ENCODE assay signal across 8 cellular contexts in genomic region chr2:2229898-2230817, GRCh38.
DNase-seq lines count a peak whose midpoint lies in the region; ATAC-seq, FAIRE-seq and TF ChIP-seq lines count a peak whose summit lies in the region.

No MANE protein-coding gene starts in this region.

- TF ChIP-seq CTCF in brain (conservative IDR thresholded peaks at IDR 0.05) (peak; percentile 41 to 68), nephron (IDR thresholded peaks at IDR 0.05; ENCODE audit: unreplicated experiment in 3 of 3) (peak; percentile 24 to 47 (median 26))

- H3K27ac Mint-ChIP-seq in brain (peak overlapping the region; percentile 30 to 89 (median 49)), nephron (no peak overlapping the region)

- H3K27me3 Mint-ChIP-seq in brain (peaks cover 3% of the 10 kb centered on the region), nephron (ENCODE audit: low read depth) (no peaks in the 10 kb centered on the region)

- DNase-seq in EH (ENCODE audit: low read depth) (peak; percentile 11), NCI-H2107 (lab: John Stamatoyannopoulos, UW) (peak; percentile 32), urothelium cell line (ENCODE audit: low spot score) (no peak)
- DNase-seq in stimulated activated CD4-positive, alpha-beta T cell treated with anti-CD3 and anti-CD28 coated beads, Interleukin-4, amount 100 ng/mL, for 4 hours: no peak

- ATAC-seq in GM18517 (IDR thresholded peaks at IDR 0.05; ENCODE audit: unreplicated experiment): no peak
- no peak for ATAC-seq in HG02981 (IDR thresholded peaks at IDR 0.05; ENCODE audit: unreplicated experiment)

- H3K36me3 Mint-ChIP-seq in brain (no peaks in the 10 kb centered on the region), nephron (ENCODE audit: low read depth) (no peaks in the 10 kb centered on the region)

- H3K4me3 Mint-ChIP-seq in brain (peak overlapping the region in 1 of 5 experiments; percentile 53), nephron (no peak overlapping the region)

- no peak for FAIRE-seq in urothelium cell line (lab: Jason Lieb, UNC)

- H3K9me3 Mint-ChIP-seq in brain (peaks cover 0 to 3% (median 0%) of the 10 kb centered on the region in 5 experiments), nephron (no peaks in the 10 kb centered on the region)

- H3K4me1 Mint-ChIP-seq in brain: peaks cover 36% of the 10 kb centered on the region
- peaks cover 5% of the 10 kb centered on the region for H3K4me1 Mint-ChIP-seq in nephron

Comparison
In these comparisons a context has a peak if more than half of its experiments do, and no peak if none do; other contexts are left out.
1. DNase-seq: peak in EH (single experiment) and NCI-H2107 (single experiment); none in urothelium cell line (single experiment) and stimulated activated CD4-positive, alpha-beta T cell treated with anti-CD3 and anti-CD28 coated beads, Interleukin-4, amount 100 ng/mL, for 4 hours (0 of 2).
2. H3K27ac Mint-ChIP-seq: peak in brain (5 of 5); none in nephron (0 of 3).